Comparison of ENCODE assay signal across 28 cellular contexts in genomic region chr6:148964467-148964866, GRCh38.
"Had no signal": no experiment of that assay in that cellular context is flagged by ENCODE, and none has a peak within 500 bp of the region (broad histone marks: within the 10 kb centered on the region; RNA-seq: fewer than 3 reads in every experiment).

No MANE protein-coding gene starts in this region.

- H3K4me1 Mint-ChIP-seq: naive thymus-derived CD8-positive, alpha-beta T cell; stimulated activated memory B cell treated with anti-CD40 and anti-IgM and Interleukin-4, amounts not matched to agents 10 μg/mL and 1 μg/mL and 100 μg/mL, for 72 hours; stimulated activated naive CD8-positive, alpha-beta T cell treated with anti-CD3 and anti-CD28 coated beads, Interleukin-15, amount 100 ng/mL, for 72 hours had no signal

- H3K4me2 ChIP-seq: smooth muscle cell had no signal

- H3K4me3 Mint-ChIP-seq: naive thymus-derived CD8-positive, alpha-beta T cell; nephron; neural crest cell; stimulated activated memory B cell treated with anti-CD40 and anti-IgM and Interleukin-4, amounts not matched to agents 10 μg/mL and 1 μg/mL and 100 μg/mL, for 72 hours; stimulated activated naive CD8-positive, alpha-beta T cell treated with anti-CD3 and anti-CD28 coated beads, Interleukin-15, amount 100 ng/mL, for 72 hours had no signal

- H3K27ac ChIP-seq: left lung, lower lobe of right lung, neutrophil, ovary, right atrium auricular region, right lobe of liver, thyroid gland, transverse colon, upper lobe of left lung, vagina had no signal

- H3K9me3 ChIP-seq: left lung, lower lobe of right lung, neutrophil, ovary, right atrium auricular region, right lobe of liver, thyroid gland, transverse colon, upper lobe of left lung, vagina had no signal

- H3K27ac Mint-ChIP-seq: naive thymus-derived CD8-positive, alpha-beta T cell; nephron; progenitor cell of endocrine pancreas; stimulated activated memory B cell treated with anti-CD40 and anti-IgM and Interleukin-4, amounts not matched to agents 10 μg/mL and 1 μg/mL and 100 μg/mL, for 72 hours; stimulated activated naive CD8-positive, alpha-beta T cell treated with anti-CD3 and anti-CD28 coated beads, Interleukin-15, amount 100 ng/mL, for 72 hours had no signal

- DNase-seq: hippocampal formation; kidney; left colon; left lung; lower lobe of right lung; mammary epithelial cell; mesenchymal stem cell; naive thymus-derived CD8-positive, alpha-beta T cell; occipital lobe; ovary; right lobe of liver; stimulated activated CD4-positive, alpha-beta T cell treated with anti-CD3 and anti-CD28 coated beads, Interleukin-1b, Interleukin-23, amount 100 ng/mL, for 48 hours; stimulated activated CD4-positive, alpha-beta T cell treated with anti-CD3 and anti-CD28 coated beads, Interleukin-2, amount 100 ng/mL, for 48 hours; stimulated activated CD4-positive, alpha-beta T cell treated with anti-CD3 and anti-CD28 coated beads, Interleukin-4, amount 100 ng/mL, for 4 hours; stimulated activated CD8-positive, alpha-beta memory T cell treated with anti-CD3 and anti-CD28 coated beads, Interleukin-4, amount 100 ng/mL, for 48 hours; stimulated activated naive CD4-positive, alpha-beta T cell treated with Interleukin-2 at 50 U/mL for 16 hours; stimulated activated naive CD8-positive, alpha-beta T cell treated with anti-CD3 and anti-CD28 coated beads, Interleukin-15, amount 100 ng/mL, for 72 hours; thyroid gland; transverse colon had no signal

- H3K27me3 Mint-ChIP-seq: stimulated activated memory B cell treated with anti-CD40 and anti-IgM and Interleukin-4, amounts not matched to agents 10 μg/mL and 1 μg/mL and 100 μg/mL, for 72 hours; stimulated activated naive CD8-positive, alpha-beta T cell treated with anti-CD3 and anti-CD28 coated beads, Interleukin-15, amount 100 ng/mL, for 72 hours had no signal

- ATAC-seq: left colon; left lung; lower lobe of right lung; naive thymus-derived CD8-positive, alpha-beta T cell; right lobe of liver; stimulated activated memory B cell treated with anti-CD40 and anti-IgM and Interleukin-4, amounts not matched to agents 10 μg/mL and 1 μg/mL and 100 μg/mL, for 72 hours; stimulated activated naive CD8-positive, alpha-beta T cell treated with anti-CD3 and anti-CD28 coated beads, Interleukin-15, amount 100 ng/mL, for 72 hours had no signal

- H3K9me3 Mint-ChIP-seq: naive thymus-derived CD8-positive, alpha-beta T cell; nephron; neural crest cell; stimulated activated memory B cell treated with anti-CD40 and anti-IgM and Interleukin-4, amounts not matched to agents 10 μg/mL and 1 μg/mL and 100 μg/mL, for 72 hours; stimulated activated naive CD8-positive, alpha-beta T cell treated with anti-CD3 and anti-CD28 coated beads, Interleukin-15, amount 100 ng/mL, for 72 hours had no signal

- H3K36me3 Mint-ChIP-seq: naive thymus-derived CD8-positive, alpha-beta T cell had no signal

- H3K4me3 ChIP-seq: left lung, lower lobe of right lung, ovary, right atrium auricular region, right lobe of liver, smooth muscle cell, thyroid gland, transverse colon, upper lobe of left lung, vagina had no signal

- FAIRE-seq: kidney had no signal

- H3K27me3 ChIP-seq: left lung, neutrophil, ovary, right atrium auricular region, right lobe of liver, thyroid gland, transverse colon, upper lobe of left lung, vagina had no signal

- H3K36me3 ChIP-seq: left lung, lower lobe of right lung, neutrophil, ovary, right atrium auricular region, right lobe of liver, transverse colon, upper lobe of left lung, vagina had no signal

- H3K4me1 ChIP-seq: left lung, lower lobe of right lung, right lobe of liver, upper lobe of left lung, vagina had no signal
